In the genomic region with DNA sequence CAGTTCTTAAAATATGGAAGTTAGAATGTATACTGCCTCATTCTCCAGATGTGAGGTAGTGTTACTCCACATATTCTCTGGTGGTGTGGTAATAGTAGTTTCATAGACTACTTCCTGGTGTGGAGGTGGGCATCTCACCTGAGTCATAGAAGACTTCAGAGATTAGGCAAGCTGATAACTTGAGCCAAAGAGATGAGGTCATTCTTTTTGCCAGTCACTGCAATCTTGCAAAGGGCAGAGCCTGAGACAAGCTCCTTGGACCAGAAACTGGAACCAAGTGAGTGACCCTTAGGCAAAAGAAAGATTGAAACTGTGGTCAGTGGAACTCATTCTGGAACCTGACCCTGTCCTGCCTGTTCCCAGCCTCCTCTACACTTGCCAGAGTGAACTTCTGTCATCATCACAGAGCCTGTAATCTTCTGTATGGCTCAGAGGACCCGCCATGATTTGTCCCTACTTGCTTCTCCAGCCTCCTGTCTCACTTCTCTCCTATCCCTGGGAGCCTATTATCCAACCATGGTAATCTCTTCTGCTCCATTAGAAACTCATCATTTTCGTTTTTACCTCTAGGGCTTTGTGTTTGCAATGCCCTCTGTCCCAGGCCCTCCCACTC, we compare ENCODE assay signal across 1 cellular context.
TF ChIP-seq lines count a peak whose summit lies in the region.

No MANE protein-coding gene starts in this region.

TF ChIP-seq in SK-N-SH treated with all-trans-retinoic acid at 6 μM for 48 hours, 23 proteins besides CTCF, POLR2A, EP300 and RAD21 (continued from another document):
- TF ChIP-seq, protein P1, sequence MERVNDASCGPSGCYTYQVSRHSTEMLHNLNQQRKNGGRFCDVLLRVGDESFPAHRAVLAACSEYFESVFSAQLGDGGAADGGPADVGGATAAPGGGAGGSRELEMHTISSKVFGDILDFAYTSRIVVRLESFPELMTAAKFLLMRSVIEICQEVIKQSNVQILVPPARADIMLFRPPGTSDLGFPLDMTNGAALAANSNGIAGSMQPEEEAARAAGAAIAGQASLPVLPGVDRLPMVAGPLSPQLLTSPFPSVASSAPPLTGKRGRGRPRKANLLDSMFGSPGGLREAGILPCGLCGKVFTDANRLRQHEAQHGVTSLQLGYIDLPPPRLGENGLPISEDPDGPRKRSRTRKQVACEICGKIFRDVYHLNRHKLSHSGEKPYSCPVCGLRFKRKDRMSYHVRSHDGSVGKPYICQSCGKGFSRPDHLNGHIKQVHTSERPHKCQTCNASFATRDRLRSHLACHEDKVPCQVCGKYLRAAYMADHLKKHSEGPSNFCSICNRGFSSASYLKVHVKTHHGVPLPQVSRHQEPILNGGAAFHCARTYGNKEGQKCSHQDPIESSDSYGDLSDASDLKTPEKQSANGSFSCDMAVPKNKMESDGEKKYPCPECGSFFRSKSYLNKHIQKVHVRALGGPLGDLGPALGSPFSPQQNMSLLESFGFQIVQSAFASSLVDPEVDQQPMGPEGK (CRISPR knock-in tag; IDR thresholded peaks at IDR 0.05; ENCODE audit: borderline replicate concordance): no peak
- TF ChIP-seq GLIS3 (CRISPR knock-in tag; IDR thresholded peaks at IDR 0.05): no peak
- TF ChIP-seq OSR1 (CRISPR knock-in tag; IDR thresholded peaks at IDR 0.05): no peak
- no peak for TF ChIP-seq POU6F1 (CRISPR knock-in tag; IDR thresholded peaks at IDR 0.05; ENCODE audit: borderline replicate concordance, low read depth)
- TF ChIP-seq ARNTL (CRISPR knock-in tag; IDR thresholded peaks at IDR 0.05; ENCODE audit: borderline replicate concordance, low read depth): no peak
- no peak for TF ChIP-seq ZNF565 (CRISPR knock-in tag; conservative IDR thresholded peaks at IDR 0.05; ENCODE audit: low read depth)
- TF ChIP-seq CREB5 (CRISPR knock-in tag; IDR thresholded peaks at IDR 0.05; ENCODE audit: low read depth): no peak
- TF ChIP-seq ZNF70 (CRISPR knock-in tag; IDR thresholded peaks at IDR 0.05): no peak
- TF ChIP-seq ZFP30 (CRISPR knock-in tag; IDR thresholded peaks at IDR 0.05): no peak
- TF ChIP-seq ZNF8 (CRISPR knock-in tag; IDR thresholded peaks at IDR 0.05): no peak
- TF ChIP-seq TSHZ2 (CRISPR knock-in tag; IDR thresholded peaks at IDR 0.05): no peak
- TF ChIP-seq ESRRG (CRISPR knock-in tag; IDR thresholded peaks at IDR 0.05): no peak
